ENCODE assay signal across 9 cellular contexts in genomic region chr1:100622037-100622436, GRCh38.
DNase-seq lines count a peak whose midpoint lies in the region; ATAC-seq and TF ChIP-seq lines count a peak whose summit lies in the region.
"Had no signal": no experiment of that assay in that cellular context is flagged by ENCODE, and none has a peak within 500 bp of the region (broad histone marks: within the 10 kb centered on the region; RNA-seq: fewer than 3 reads in every experiment).

No MANE protein-coding gene starts in this region.

- H3K4me3 ChIP-seq in HCT116 (replicated peaks in 1 of 2; ENCODE audit: low read depth in 1 of 2, low read length in 2 of 2): no peak overlapping the region
- no peak overlapping the region for H3K4me3 ChIP-seq in kidney epithelial cell (ENCODE audit: low read depth, low read length)
- H3K4me3 ChIP-seq: dorsolateral prefrontal cortex had no signal

- peaks cover 5% of the 10 kb centered on the region for H3K27me3 Mint-ChIP-seq in T-helper 2 cell treated with Interferon-gamma antibody and Interleukin-4, amounts not matched to agents 5 μg/mL and 100 μg/mL, for 36 hours (ENCODE audit: low read depth)

- H3K9me3 Mint-ChIP-seq in T-helper 2 cell treated with Interferon-gamma antibody and Interleukin-4, amounts not matched to agents 5 μg/mL and 100 μg/mL, for 36 hours: no peaks in the 10 kb centered on the region

- H2AFZ ChIP-seq in HCT116 (ENCODE audit: low read depth, low read length, poor library complexity, severe bottlenecking): no peak overlapping the region

- H3K4me2 ChIP-seq in HCT116 (ENCODE audit: low read length): no peak overlapping the region

- peak; percentile 96 for DNase-seq in A172 (ENCODE audit: low spot score)
- peak; percentile 16 for DNase-seq in HCT116 (ENCODE audit: low read depth, low spot score)
- DNase-seq in astrocyte of the hippocampus (ENCODE audit: low read depth, low spot score): peak; percentile 94
- peak; percentile 99 for DNase-seq in kidney epithelial cell (ENCODE audit: low read depth)
- no peak for DNase-seq in NCI-H524 treated with DMSO at 0.1 percent for 48 hours (lab: John Stamatoyannopoulos, UW)
- DNase-seq in HuH-7 (ENCODE audit: low spot score): no peak
- no peak for DNase-seq in T-helper 2 cell treated with Interferon-gamma antibody and Interleukin-4, amounts not matched to agents 5 μg/mL and 100 μg/mL, for 36 hours (ENCODE audit: low spot score)
- DNase-seq: dorsolateral prefrontal cortex had no signal

- no peak overlapping the region for H3K4me3 Mint-ChIP-seq in T-helper 2 cell treated with Interferon-gamma antibody and Interleukin-4, amounts not matched to agents 5 μg/mL and 100 μg/mL, for 36 hours

- peaks cover 3 to 7% of the 10 kb centered on the region in 2 experiments; a peak in 3 of 4 replicates for H3K4me1 ChIP-seq in HCT116 (ENCODE audit: control insufficient read depth in 1 of 2, insufficient read depth in 2 of 2, low read length in 2 of 2)

- H3K36me3 ChIP-seq in HCT116 (ENCODE audit: control insufficient read depth in 1 of 2, insufficient read depth in 2 of 2, low read length in 2 of 2) (no peaks in the 10 kb centered on the region), kidney epithelial cell (ENCODE audit: control insufficient read depth, insufficient read depth, low read length) (no peaks in the 10 kb centered on the region)

- TF ChIP-seq RAD21 in HCT116 (IDR thresholded peaks at IDR 0.05; ENCODE audit: low read depth): no peak

- no peak overlapping the region for H3K27ac Mint-ChIP-seq in T-helper 2 cell treated with Interferon-gamma antibody and Interleukin-4, amounts not matched to agents 5 μg/mL and 100 μg/mL, for 36 hours

- no peak overlapping the region for H3K9ac ChIP-seq in HCT116 (ENCODE audit: low read length)

- no peaks in the 10 kb centered on the region for H3K36me3 Mint-ChIP-seq in T-helper 2 cell treated with Interferon-gamma antibody and Interleukin-4, amounts not matched to agents 5 μg/mL and 100 μg/mL, for 36 hours (ENCODE audit: low read depth)

- no peaks in the 10 kb centered on the region for H4K20me1 ChIP-seq in HCT116 (ENCODE audit: insufficient read depth)

- no TSS peak for BruUV-seq in HCT116 (replicated peaks; lab: Mats Ljungman, UMichigan)

- RAD21 ChIA-PET in HCT116 (lab: Charles Lee; ENCODE audit: low non-redundant PET in 1 of 2, low total read pairs in 2 of 2, uncharacterized antibody in 2 of 2, unreplicated experiment in 2 of 2): no interaction called here

- POLR2A ChIA-PET in HCT116 (lab: Charles Lee): no interaction called here

- TF ChIP-seq CTCF in HCT116 (IDR thresholded peaks at IDR 0.05 in 2 of 3, conservative IDR thresholded peaks at IDR 0.05 in 1 of 3; ENCODE audit: borderline replicate concordance in 1 of 3, insufficient read depth in 1 of 3, low read depth in 2 of 3, low read length in 2 of 3) (no peak), kidney epithelial cell (IDR thresholded peaks at IDR 0.05; ENCODE audit: insufficient read depth, low read length, poor library complexity, severe bottlenecking) (no peak)

- H3K79me2 ChIP-seq in HCT116 (ENCODE audit: insufficient read depth, low read length): no peaks in the 10 kb centered on the region

- no peak overlapping the region for H3K27ac ChIP-seq in HCT116 (ENCODE audit: low read depth, low read length)

- peak; percentile 42; the same call in 1 of the 2 replicates for ATAC-seq in HCT116
- no peak for ATAC-seq in GM21381 (IDR thresholded peaks at IDR 0.05; ENCODE audit: unreplicated experiment)

- peaks cover 2% of the 10 kb centered on the region for H3K4me1 Mint-ChIP-seq in T-helper 2 cell treated with Interferon-gamma antibody and Interleukin-4, amounts not matched to agents 5 μg/mL and 100 μg/mL, for 36 hours (ENCODE audit: low read depth)

- no peaks in the 10 kb centered on the region for H3K9me3 ChIP-seq in HCT116 (ENCODE audit: control insufficient read depth in 1 of 2, insufficient read depth in 1 of 2, low read depth in 1 of 2, low read length in 2 of 2)

- no peaks in the 10 kb centered on the region for H3K9me2 ChIP-seq in HCT116 (ENCODE audit: insufficient read depth)

- CTCF ChIA-PET in HCT116 (lab: Charles Lee): no interaction called here

- intact Hi-C loops in HCT116 (cut with micrococcal nuclease): no loop called here

- TF ChIP-seq POLR2A in HCT116 (IDR thresholded peaks at IDR 0.05; ENCODE audit: borderline replicate concordance, extremely low read depth, insufficient read depth, insufficient read length): no peak

- no peaks in the 10 kb centered on the region; the same call in 1 of the 2 replicates for H3K27me3 ChIP-seq in HCT116 (ENCODE audit: insufficient read depth, low read length)
- H3K27me3 ChIP-seq in kidney epithelial cell (ENCODE audit: control insufficient read depth, insufficient read depth, low read length): no peaks in the 10 kb centered on the region

TF ChIP-seq in HCT116, 20 proteins besides CTCF, POLR2A, EP300 and RAD21:
- TF ChIP-seq EZH2phosphoT487 (IDR thresholded peaks at IDR 0.05; ENCODE audit: borderline replicate concordance): no peak
- no peak for TF ChIP-seq ZFX (IDR thresholded peaks at IDR 0.05)
- TF ChIP-seq, protein P1, sequence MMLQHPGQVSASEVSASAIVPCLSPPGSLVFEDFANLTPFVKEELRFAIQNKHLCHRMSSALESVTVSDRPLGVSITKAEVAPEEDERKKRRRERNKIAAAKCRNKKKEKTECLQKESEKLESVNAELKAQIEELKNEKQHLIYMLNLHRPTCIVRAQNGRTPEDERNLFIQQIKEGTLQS (IDR thresholded peaks at IDR 0.05): peak; percentile 52
- no peak for TF ChIP-seq SRF (IDR thresholded peaks at IDR 0.05; ENCODE audit: low read depth)
- 0 out of 2 replicates have a peak, but pooled peaks have one; percentile 11 for TF ChIP-seq SP1 (IDR thresholded peaks at IDR 0.05; ENCODE audit: low read depth)
- TF ChIP-seq CEBPB (IDR thresholded peaks at IDR 0.05; ENCODE audit: low read depth): peak; percentile 49; the same call in 1 of the 2 replicates
- TF ChIP-seq ELF1 (IDR thresholded peaks at IDR 0.05; ENCODE audit: borderline replicate concordance, low read depth): no peak
- TF ChIP-seq FOSL1 (IDR thresholded peaks at IDR 0.05; ENCODE audit: low read depth): no peak
- no peak for TF ChIP-seq CBX3 (IDR thresholded peaks at IDR 0.05; ENCODE audit: low read depth)
- TF ChIP-seq, protein P2, sequence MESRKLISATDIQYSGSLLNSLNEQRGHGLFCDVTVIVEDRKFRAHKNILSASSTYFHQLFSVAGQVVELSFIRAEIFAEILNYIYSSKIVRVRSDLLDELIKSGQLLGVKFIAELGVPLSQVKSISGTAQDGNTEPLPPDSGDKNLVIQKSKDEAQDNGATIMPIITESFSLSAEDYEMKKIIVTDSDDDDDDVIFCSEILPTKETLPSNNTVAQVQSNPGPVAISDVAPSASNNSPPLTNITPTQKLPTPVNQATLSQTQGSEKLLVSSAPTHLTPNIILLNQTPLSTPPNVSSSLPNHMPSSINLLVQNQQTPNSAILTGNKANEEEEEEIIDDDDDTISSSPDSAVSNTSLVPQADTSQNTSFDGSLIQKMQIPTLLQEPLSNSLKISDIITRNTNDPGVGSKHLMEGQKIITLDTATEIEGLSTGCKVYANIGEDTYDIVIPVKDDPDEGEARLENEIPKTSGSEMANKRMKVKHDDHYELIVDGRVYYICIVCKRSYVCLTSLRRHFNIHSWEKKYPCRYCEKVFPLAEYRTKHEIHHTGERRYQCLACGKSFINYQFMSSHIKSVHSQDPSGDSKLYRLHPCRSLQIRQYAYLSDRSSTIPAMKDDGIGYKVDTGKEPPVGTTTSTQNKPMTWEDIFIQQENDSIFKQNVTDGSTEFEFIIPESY (IDR thresholded peaks at IDR 0.05; ENCODE audit: extremely low read depth, insufficient replicate concordance, low read length): no peak
- peak; percentile 22; the same call in 1 of the 2 replicates for TF ChIP-seq JUND (IDR thresholded peaks at IDR 0.05)
- TF ChIP-seq TCF7L2 (IDR thresholded peaks at IDR 0.05; ENCODE audit: borderline replicate concordance, extremely low read depth, insufficient read depth, insufficient read length): no peak
- TF ChIP-seq, protein P3, sequence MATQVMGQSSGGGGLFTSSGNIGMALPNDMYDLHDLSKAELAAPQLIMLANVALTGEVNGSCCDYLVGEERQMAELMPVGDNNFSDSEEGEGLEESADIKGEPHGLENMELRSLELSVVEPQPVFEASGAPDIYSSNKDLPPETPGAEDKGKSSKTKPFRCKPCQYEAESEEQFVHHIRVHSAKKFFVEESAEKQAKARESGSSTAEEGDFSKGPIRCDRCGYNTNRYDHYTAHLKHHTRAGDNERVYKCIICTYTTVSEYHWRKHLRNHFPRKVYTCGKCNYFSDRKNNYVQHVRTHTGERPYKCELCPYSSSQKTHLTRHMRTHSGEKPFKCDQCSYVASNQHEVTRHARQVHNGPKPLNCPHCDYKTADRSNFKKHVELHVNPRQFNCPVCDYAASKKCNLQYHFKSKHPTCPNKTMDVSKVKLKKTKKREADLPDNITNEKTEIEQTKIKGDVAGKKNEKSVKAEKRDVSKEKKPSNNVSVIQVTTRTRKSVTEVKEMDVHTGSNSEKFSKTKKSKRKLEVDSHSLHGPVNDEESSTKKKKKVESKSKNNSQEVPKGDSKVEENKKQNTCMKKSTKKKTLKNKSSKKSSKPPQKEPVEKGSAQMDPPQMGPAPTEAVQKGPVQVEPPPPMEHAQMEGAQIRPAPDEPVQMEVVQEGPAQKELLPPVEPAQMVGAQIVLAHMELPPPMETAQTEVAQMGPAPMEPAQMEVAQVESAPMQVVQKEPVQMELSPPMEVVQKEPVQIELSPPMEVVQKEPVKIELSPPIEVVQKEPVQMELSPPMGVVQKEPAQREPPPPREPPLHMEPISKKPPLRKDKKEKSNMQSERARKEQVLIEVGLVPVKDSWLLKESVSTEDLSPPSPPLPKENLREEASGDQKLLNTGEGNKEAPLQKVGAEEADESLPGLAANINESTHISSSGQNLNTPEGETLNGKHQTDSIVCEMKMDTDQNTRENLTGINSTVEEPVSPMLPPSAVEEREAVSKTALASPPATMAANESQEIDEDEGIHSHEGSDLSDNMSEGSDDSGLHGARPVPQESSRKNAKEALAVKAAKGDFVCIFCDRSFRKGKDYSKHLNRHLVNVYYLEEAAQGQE (IDR thresholded peaks at IDR 0.05; ENCODE audit: low read depth): no peak
- no peak for TF ChIP-seq YY1 (IDR thresholded peaks at IDR 0.05; ENCODE audit: extremely low read depth, insufficient replicate concordance, low read depth, low read length)
- TF ChIP-seq, protein P4, sequence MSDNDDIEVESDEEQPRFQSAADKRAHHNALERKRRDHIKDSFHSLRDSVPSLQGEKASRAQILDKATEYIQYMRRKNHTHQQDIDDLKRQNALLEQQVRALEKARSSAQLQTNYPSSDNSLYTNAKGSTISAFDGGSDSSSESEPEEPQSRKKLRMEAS (IDR thresholded peaks at IDR 0.05): no peak
- TF ChIP-seq POLR2AphosphoS5 (IDR thresholded peaks at IDR 0.05; ENCODE audit: low read depth, low read length): no peak
- TF ChIP-seq ZNF274 (IDR thresholded peaks at IDR 0.05; ENCODE audit: low read depth, low read length): no peak

Comparison
In these comparisons a context has a peak if more than half of its experiments do, and no peak if none do; other contexts are left out.
1. DNase-seq: peak in A172 (single experiment), HCT116 (single experiment), astrocyte of the hippocampus (single experiment) and kidney epithelial cell (single experiment); none in NCI-H524 treated with DMSO at 0.1 percent for 48 hours (single experiment), HuH-7 (single experiment) and T-helper 2 cell treated with Interferon-gamma antibody and Interleukin-4, amounts not matched to agents 5 μg/mL and 100 μg/mL, for 36 hours (single experiment).